In genomic region chr17:8300629-8301242, GRCh38 we compare ENCODE assay signal across 8 cellular contexts. TPM values are rescaled to one million over a fixed set of nuclear protein-coding genes. Genes with fewer than 3 reads are reported as not detected.
DNase-seq lines count a peak whose midpoint lies in the region; ATAC-seq, FAIRE-seq and TF ChIP-seq lines count a peak whose summit lies in the region.

No MANE protein-coding gene starts in this region.

- POLR2A ChIA-PET in A549 (lab: Yijun Ruan, JAX): interaction anchor here (0.8 to 1.4 kb wide), 3 partner anchors 53 to 128 kb away, joined by 3 to 8 read pairs (median 3); partner anchors contain the start of genes CTC1 and KRABD2

- no peaks in the 10 kb centered on the region for H3K36me3 Mint-ChIP-seq in astrocyte (ENCODE audit: low read depth, unreplicated experiment)

- H3K27ac Mint-ChIP-seq in astrocyte (ENCODE audit: unreplicated experiment): no peak overlapping the region

- FAIRE-seq in A549 (lab: Jason Lieb, UNC) (peak; percentile 86), astrocyte (lab: Jason Lieb, UNC) (peak; percentile 66), small intestine (lab: Jason Lieb, UNC) (no peak)

- no peak for TF ChIP-seq EP300 in A549 (IDR thresholded peaks at IDR 0.05)

- TF ChIP-seq CTCF in A549 (IDR thresholded peaks at IDR 0.05) (peak; percentile 94), GM13977 (IDR thresholded peaks at IDR 0.05; ENCODE audit: extremely low read depth, insufficient read depth, missing control alignments) (peak; percentile 92), astrocyte (IDR thresholded peaks at IDR 0.05; ENCODE audit: insufficient read depth, low read depth, low read length) (peak; percentile 77)

- CTCF ChIA-PET in A549 (lab: Yijun Ruan, JAX): interaction anchor here (0.6 to 3.6 kb wide), 53 partner anchors 9 to 693 kb away, joined by 3 to 39 read pairs (median 4); partner anchors contain the start of genes ARHGEF15, AURKB, CTC1 and HES7

- H3K27ac ChIP-seq in A549: 0 out of 6 replicates have a peak overlapping the region, but pooled peaks of 1 of the 2 experiments have one; percentile 18
- H3K27ac ChIP-seq in astrocyte (ENCODE audit: low read depth, low read length): no peak overlapping the region
- no peak overlapping the region for H3K27ac ChIP-seq in small intestine (ENCODE audit: low read depth in 1 of 2, low read length in 1 of 2)

- in situ Hi-C loops in GM13977 (cut with MboI; ENCODE audit: low pct_unique_long_range_greater_than_20kb, low sequenced_read_pairs, unreplicated experiment): no loop called here

- no peaks in the 10 kb centered on the region for H3K4me1 Mint-ChIP-seq in astrocyte (ENCODE audit: low read depth, unreplicated experiment)

- H3K36me3 ChIP-seq in astrocyte (ENCODE audit: insufficient read depth, low read length) (no peaks in the 10 kb centered on the region), small intestine (ENCODE audit: control insufficient read depth in 2 of 2, insufficient read depth in 2 of 2, low read length in 2 of 2) (no peaks in the 10 kb centered on the region)

- H3K4me1 ChIP-seq in A549 (no peaks in the 10 kb centered on the region), astrocyte (ENCODE audit: insufficient read depth, low read length) (no peaks in the 10 kb centered on the region), small intestine (ENCODE audit: control insufficient read depth in 2 of 2, insufficient read depth in 1 of 2, low read depth in 1 of 2, low read length in 1 of 2) (no peaks in the 10 kb centered on the region)

- peaks cover 4% of the 10 kb centered on the region for H3K27me3 Mint-ChIP-seq in astrocyte (ENCODE audit: low read depth, unreplicated experiment)

- TF ChIP-seq RAD21 in A549 (conservative IDR thresholded peaks at IDR 0.05 in 1 of 2, IDR thresholded peaks at IDR 0.05 in 1 of 2): peak; percentile 92 to 98

- H3K4me2 ChIP-seq in A549 (peak overlapping the region; percentile 12; the same call in 1 of the 3 replicates), astrocyte (ENCODE audit: low read length) (no peak overlapping the region)

- no peaks in the 10 kb centered on the region for H3K27me3 ChIP-seq in astrocyte (ENCODE audit: insufficient read depth, low read length)
- no peaks in the 10 kb centered on the region for H3K27me3 ChIP-seq in small intestine (ENCODE audit: control insufficient read depth in 2 of 2, insufficient read depth in 2 of 2, low read length in 2 of 2)

- H3K4me3 ChIP-seq in A549 (no peak overlapping the region), astrocyte (ENCODE audit: insufficient read depth, low read depth, low read length) (no peak overlapping the region), small intestine (ENCODE audit: low read depth in 1 of 2, low read length in 2 of 2) (no peak overlapping the region)

- no peaks in the 10 kb centered on the region for H4K20me1 ChIP-seq in astrocyte (ENCODE audit: insufficient read depth, low read length)

- H3K9me3 Mint-ChIP-seq in astrocyte (ENCODE audit: unreplicated experiment): no peaks in the 10 kb centered on the region

- no peak for TF ChIP-seq POLR2A in A549 (IDR thresholded peaks at IDR 0.05; ENCODE audit: low read length)

- peak; percentile 95 to 99 for ATAC-seq in A549
- no peak for ATAC-seq in GM21825 (IDR thresholded peaks at IDR 0.05; ENCODE audit: unreplicated experiment)

- H3K4me3 Mint-ChIP-seq in astrocyte (ENCODE audit: unreplicated experiment): no peak overlapping the region

- peak; percentile 87 to 94 for DNase-seq in A549 (ENCODE audit: low read depth in 1 of 2, low spot score in 1 of 2)
- DNase-seq in GM13977 (ENCODE audit: low spot score): peak; percentile 85
- DNase-seq in NCI-H1048 (lab: John Stamatoyannopoulos, UW): peak; percentile 26
- peak in 4 of 5 experiments; percentile 27 to 84 (median 51) for DNase-seq in T-helper 2 cell
- DNase-seq in astrocyte (ENCODE audit: low read depth): peak; percentile 39
- DNase-seq in hepatic stellate cell (ENCODE audit: low spot score): peak; percentile 78
- DNase-seq in small intestine: peak; percentile 79

- no peak overlapping the region for H3K9ac ChIP-seq in astrocyte (ENCODE audit: low read length)

- no peaks in the 10 kb centered on the region for H3K79me2 ChIP-seq in astrocyte (ENCODE audit: insufficient read depth, low read length)

- H2AFZ ChIP-seq in astrocyte (ENCODE audit: low read depth, low read length): no peak overlapping the region

- 13% methylated on average over 8 of the region's 8 CpGs for WGBS in A549 (ENCODE audit: missing lambda C conversion rate)
- WGBS in small intestine, 3 donors: 12 to 14% (median 12%) methylated on average over 7 to 8 of the region's 8 CpGs

- peaks cover 5% of the 10 kb centered on the region; the same call in 1 of the 3 replicates for H3K9me3 ChIP-seq in A549
- no peaks in the 10 kb centered on the region for H3K9me3 ChIP-seq in astrocyte (ENCODE audit: insufficient read depth, low read depth, low read length)
- H3K9me3 ChIP-seq in small intestine (ENCODE audit: control insufficient read depth, low read depth): no peaks in the 10 kb centered on the region

TF ChIP-seq in A549, 52 proteins besides CTCF, POLR2A, EP300 and RAD21:
- TF ChIP-seq PBX3 (IDR thresholded peaks at IDR 0.05): no peak
- TF ChIP-seq HEYL (CRISPR knock-in tag; IDR thresholded peaks at IDR 0.05): no peak
- TF ChIP-seq RNF2 (IDR thresholded peaks at IDR 0.05; ENCODE audit: borderline replicate concordance, low read depth): no peak
- no peak for TF ChIP-seq EHF (CRISPR knock-in tag; IDR thresholded peaks at IDR 0.05)
- peak; percentile 84 for TF ChIP-seq SMC3 (IDR thresholded peaks at IDR 0.05)

RNA-seq across cellular contexts. Expression of gene SLC25A35, which starts 5.5 kb away (rescaled TPM):
- polyA plus RNA-seq in A549 (2011; rRNA removed) (6.8 and 9.1 TPM in 2 replicates), A549 (2017; fragmentation: RNase III; extraction: RNeasy Plus Mini Kit Qiagen cat#74134 plus additional on column Dnase treatment) (7.5 to 11.2 TPM (median 10.1 TPM) in 3 replicates), small intestine (1 to 10 TPM; 2.2 to 4.9 (median 2.7) TPM)
- 10.0 and 11.0 TPM in 2 replicates for polyA plus RNA-seq in A549 (2012; cell fraction: cytosol; rRNA removed)
- polyA plus RNA-seq in A549 (2012; cell fraction: nucleus; rRNA removed): 44.4 and 54.5 TPM in 2 replicates
- 6.2 and 6.5 TPM in 2 replicates for polyA minus RNA-seq in A549 (2011; rRNA and poly(A)+ RNA removed)
- total RNA-seq in astrocyte: 2.1 and 2.8 TPM in 2 replicates

RNA-seq across cellular contexts. Expression of gene ARHGEF15, which starts 9.3 kb away (rescaled TPM):
- polyA plus RNA-seq in A549 (2011; rRNA removed) (not detected in 2 replicates), A549 (2017; fragmentation: RNase III; extraction: RNeasy Plus Mini Kit Qiagen cat#74134 plus additional on column Dnase treatment) (not detected in 3 replicates), small intestine (10 to 100 TPM in 1 of 3 donors, 1 to 10 TPM in 1, under 1 TPM in 1; 0.22 to 13.6 (median 1.4) TPM)
- not detected in 2 replicates for polyA plus RNA-seq in A549 (2012; cell fraction: cytosol; rRNA removed)
- not detected in 2 replicates for polyA plus RNA-seq in A549 (2012; cell fraction: nucleus; rRNA removed)
- not detected in 2 replicates for polyA minus RNA-seq in A549 (2011; rRNA and poly(A)+ RNA removed)
- 0.23 TPM in 1 of 2 replicates, not detected in the other for total RNA-seq in astrocyte

RNA-seq across cellular contexts. Expression of gene RANGRF, which starts 12.3 kb away (rescaled TPM):
- polyA plus RNA-seq in A549 (2011; rRNA removed) (56.4 and 60.4 TPM in 2 replicates), A549 (2017; fragmentation: RNase III; extraction: RNeasy Plus Mini Kit Qiagen cat#74134 plus additional on column Dnase treatment) (43.6 to 49.0 TPM (median 47.2 TPM) in 3 replicates), small intestine (10 to 100 TPM; 15.0 to 40.4 (median 27.0) TPM)
- 72.1 and 75.8 TPM in 2 replicates for polyA plus RNA-seq in A549 (2012; cell fraction: cytosol; rRNA removed)
- polyA plus RNA-seq in A549 (2012; cell fraction: nucleus; rRNA removed): 52.5 and 57.7 TPM in 2 replicates
- polyA minus RNA-seq in A549 (2011; rRNA and poly(A)+ RNA removed): 28.6 and 34.9 TPM in 2 replicates
- total RNA-seq in astrocyte: 14.1 and 16.1 TPM in 2 replicates

RNA-seq across cellular contexts. Expression of gene ODF4, which starts 38.9 kb away (rescaled TPM):
- polyA plus RNA-seq in A549 (2011; rRNA removed) (not detected in 2 replicates), A549 (2017; fragmentation: RNase III; extraction: RNeasy Plus Mini Kit Qiagen cat#74134 plus additional on column Dnase treatment) (not detected in 3 replicates), small intestine (not detected)
- polyA plus RNA-seq in A549 (2012; cell fraction: cytosol; rRNA removed): not detected in 2 replicates
- not detected in 2 replicates for polyA plus RNA-seq in A549 (2012; cell fraction: nucleus; rRNA removed)
- polyA minus RNA-seq in A549 (2011; rRNA and poly(A)+ RNA removed): not detected in 2 replicates
- total RNA-seq in astrocyte: not detected in 2 replicates

RNA-seq across cellular contexts. Expression of gene PFAS, which starts 51.6 kb away (rescaled TPM):
- polyA plus RNA-seq in A549 (2011; rRNA removed): 51.9 and 64.5 TPM in 2 replicates
- 53.2 and 60.4 TPM in 2 replicates for polyA plus RNA-seq in A549 (2012; cell fraction: cytosol; rRNA removed)
- 320 and 331 TPM in 2 replicates for polyA plus RNA-seq in A549 (2012; cell fraction: nucleus; rRNA removed)
- polyA plus RNA-seq in A549 (2017; fragmentation: RNase III; extraction: RNeasy Plus Mini Kit Qiagen cat#74134 plus additional on column Dnase treatment): 58.2 to 60.1 TPM (median 59.2 TPM) in 3 replicates
- 118 and 167 TPM in 2 replicates for polyA minus RNA-seq in A549 (2011; rRNA and poly(A)+ RNA removed)
- 33.7 and 35.4 TPM in 2 replicates for total RNA-seq in astrocyte
- 10 to 100 TPM in 2 of 3 donors, 1 to 10 TPM in 1; 6.9 to 16.9 (median 10.3) TPM for polyA plus RNA-seq in small intestine

Comparison
In these comparisons a context has a peak if more than half of its experiments do, and no peak if none do; other contexts are left out.
1. DNase-seq: peak in every context shown above with its lines; median percentile 90 in A549; 85 in GM13977; 79 in small intestine; 78 in hepatic stellate cell; 51 in T-helper 2 cell; 39 in astrocyte; 26 in NCI-H1048.